ENCODE assay signal across 8 cellular contexts in genomic region chr14:102235275-102235897, GRCh38.
A peak's percentile ranks its signal among the peaks of the same experiment; 100 is the strongest.
DNase-seq lines count a peak whose midpoint lies in the region; ATAC-seq and TF ChIP-seq lines count a peak whose summit lies in the region.

No MANE protein-coding gene starts in this region.

- intact Hi-C loops in colonic mucosa (cut with DNase I) (loop anchor here (2.0 kb wide), 1 partner anchor 79 kb away; no protein-coding TSS in a partner anchor), right lobe of liver (cut with DNase I) (no loop called here)

- H3K9me3 ChIP-seq in colonic mucosa (no peaks in the 10 kb centered on the region), right lobe of liver (no peaks in the 10 kb centered on the region)

- 33% methylated on average over 18 of the region's 19 CpGs for WGBS in right lobe of liver (ENCODE audit: insufficient coverage, low coverage, low lambda C conversion rate, missing lambda C conversion rate)

- peak; percentile 77 for TF ChIP-seq CTCF in colonic mucosa (IDR thresholded peaks at IDR 0.05)
- peak; percentile 83 to 90 (median 88) for TF ChIP-seq CTCF in right lobe of liver (IDR thresholded peaks at IDR 0.05)

- no peaks in the 10 kb centered on the region for H3K4me1 ChIP-seq in colonic mucosa
- no peaks in the 10 kb centered on the region for H3K4me1 ChIP-seq in right lobe of liver

- ATAC-seq in HG02759 (IDR thresholded peaks at IDR 0.05; ENCODE audit: unreplicated experiment) = peak; percentile 74
- ATAC-seq in right lobe of liver = peak; percentile 96 to 100 (median 98)
- ATAC-seq in GM19324 (IDR thresholded peaks at IDR 0.05; ENCODE audit: low FRiP score, unreplicated experiment) = no peak

- H3K27me3 ChIP-seq in colonic mucosa (no peaks in the 10 kb centered on the region), right lobe of liver (no peaks in the 10 kb centered on the region)

- H3K27ac ChIP-seq in colonic mucosa (no peak overlapping the region), right lobe of liver (no peak overlapping the region)

- peak; percentile 5 for DNase-seq in DMS153 treated with DMSO at 0.1 percent for 48 hours (lab: John Stamatoyannopoulos, UW; ENCODE audit: unreplicated experiment)
- DNase-seq in NCI-H345 (lab: John Stamatoyannopoulos, UW) = peak; percentile 59
- DNase-seq in activated CD4-positive, alpha-beta T cell treated with anti-CD3 and anti-CD28 coated beads for 48 hours = peak; percentile 89
- peak; percentile 84 for DNase-seq in colonic mucosa
- DNase-seq in right lobe of liver = peak; percentile 81 to 86 (median 84)
- peak; percentile 71 to 76 for DNase-seq in stimulated activated CD4-positive, alpha-beta T cell treated with anti-CD3 and anti-CD28 coated beads, Interleukin-4, amount 100 ng/mL, for 4 hours

- peak overlapping the region in 1 of 2 donors; percentile 41 for H3K9ac ChIP-seq in colonic mucosa (ENCODE audit: low read depth in 2 of 2, low read length in 2 of 2)

- no peaks in the 10 kb centered on the region for H3K36me3 ChIP-seq in colonic mucosa
- no peaks in the 10 kb centered on the region for H3K36me3 ChIP-seq in right lobe of liver

- H3K4me3 ChIP-seq in colonic mucosa = no peak overlapping the region
- no peak overlapping the region for H3K4me3 ChIP-seq in right lobe of liver

- no peak for TF ChIP-seq POLR2A in right lobe of liver (IDR thresholded peaks at IDR 0.05)

Comparison
In these comparisons a context has a peak if more than half of its experiments do, and no peak if none do; other contexts are left out.
1. DNase-seq: peak in every context shown above with its lines; median percentile 89 in activated CD4-positive, alpha-beta T cell treated with anti-CD3 and anti-CD28 coated beads for 48 hours; 84 in colonic mucosa; 84 in right lobe of liver; 74 in stimulated activated CD4-positive, alpha-beta T cell treated with anti-CD3 and anti-CD28 coated beads, Interleukin-4, amount 100 ng/mL, for 4 hours; 59 in NCI-H345; 5 in DMS153 treated with DMSO at 0.1 percent for 48 hours.